1 cellular context compared by ENCODE assay signal in genomic region chr2:201777869-201778268, GRCh38.
TF ChIP-seq lines count a peak whose summit lies in the region.

No MANE protein-coding gene starts in this region.

TF ChIP-seq in HepG2, 621 proteins besides CTCF, POLR2A, EP300 and RAD21:
- TF ChIP-seq GLMP (CRISPR knock-in tag; IDR thresholded peaks at IDR 0.05; ENCODE audit: borderline replicate concordance) (no peak), ZNF205 (CRISPR knock-in tag; IDR thresholded peaks at IDR 0.05) (no peak), BCL6 (CRISPR knock-in tag; IDR thresholded peaks at IDR 0.05) (no peak), ZNF263 (CRISPR knock-in tag; IDR thresholded peaks at IDR 0.05) (no peak), ZNF326 (CRISPR knock-in tag; IDR thresholded peaks at IDR 0.05; ENCODE audit: borderline replicate concordance) (no peak), JUND (CRISPR knock-in tag; IDR thresholded peaks at IDR 0.05) (no peak), PAF1 (CRISPR knock-in tag; IDR thresholded peaks at IDR 0.05) (no peak), KMT2B (CRISPR knock-in tag; IDR thresholded peaks at IDR 0.05) (no peak), TCF12 (IDR thresholded peaks at IDR 0.05) (no peak), TCF12 (CRISPR knock-in tag; IDR thresholded peaks at IDR 0.05) (no peak), BCLAF1 (IDR thresholded peaks at IDR 0.05) (no peak), KLF9 (CRISPR knock-in tag; IDR thresholded peaks at IDR 0.05; ENCODE audit: low read depth) (no peak), EZH2 (conservative IDR thresholded peaks at IDR 0.05; ENCODE audit: low read depth, low read length) (no peak), NR2F1 (CRISPR knock-in tag; IDR thresholded peaks at IDR 0.05) (no peak), KDM5A (IDR thresholded peaks at IDR 0.05; ENCODE audit: borderline replicate concordance, low read length) (no peak), ZNF83 (CRISPR knock-in tag; IDR thresholded peaks at IDR 0.05; ENCODE audit: borderline replicate concordance) (no peak), HIVEP1 (CRISPR knock-in tag; IDR thresholded peaks at IDR 0.05) (no peak), SSRP1 (CRISPR knock-in tag; IDR thresholded peaks at IDR 0.05) (no peak), ZFP36 (IDR thresholded peaks at IDR 0.05; ENCODE audit: borderline replicate concordance, low read depth, low read length, partially characterized antibody) (no peak), ZNF614 (CRISPR knock-in tag; IDR thresholded peaks at IDR 0.05; ENCODE audit: borderline replicate concordance) (no peak), FOXC1 (CRISPR knock-in tag; IDR thresholded peaks at IDR 0.05; ENCODE audit: borderline replicate concordance) (no peak)
